Comparison of ENCODE assay signal across 27 cellular contexts in the genomic region with DNA sequence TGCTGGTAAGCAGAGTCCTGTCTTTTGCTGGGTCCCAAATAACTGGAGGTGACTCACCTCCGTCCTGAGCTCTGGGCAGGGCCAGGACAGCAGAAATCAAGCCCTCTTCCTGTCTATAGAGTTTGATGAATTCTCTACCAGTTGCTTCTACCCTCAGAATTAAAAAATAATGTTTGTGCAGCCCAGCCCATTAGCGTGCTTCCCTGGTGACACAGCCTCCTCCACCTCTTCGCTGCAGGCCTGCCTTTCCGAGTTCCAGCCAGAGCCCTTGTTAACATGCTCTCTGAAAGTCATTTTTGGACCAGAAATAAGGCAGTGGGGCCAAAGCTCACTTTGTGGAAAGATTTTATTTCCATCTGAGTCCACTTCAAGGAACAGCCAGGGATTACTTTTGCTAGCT.
DNase-seq lines count a peak whose midpoint lies in the region; ATAC-seq and TF ChIP-seq lines count a peak whose summit lies in the region.
"Had no signal": no experiment of that assay in that cellular context is flagged by ENCODE, and none has a peak within 500 bp of the region (broad histone marks: within the 10 kb centered on the region; RNA-seq: fewer than 3 reads in every experiment).

No MANE protein-coding gene starts in this region.

- no peak overlapping the region for H3K27ac Mint-ChIP-seq in activated naive CD8-positive, alpha-beta T cell treated with anti-CD3 and anti-CD28 coated beads, Interleukin-2, amount 50 U/mL, for 24 hours
- H3K27ac Mint-ChIP-seq: CD4-positive, alpha-beta memory T cell; effector memory CD8-positive, alpha-beta T cell; memory B cell; naive thymus-derived CD8-positive, alpha-beta T cell; T-helper 1 cell treated with Interleukin-12 subunit alpha and Interleukin-12 subunit beta and Interleukin-4 antibody, amounts not matched to agents 30 μg/mL and 1 μg/mL, for 36 hours had no signal

- no peak overlapping the region for H3K4me3 ChIP-seq in heart left ventricle
- no peak overlapping the region for H3K4me3 ChIP-seq in fibroblast of mammary gland (ENCODE audit: control insufficient read depth, low read depth, low read length)
- H3K4me3 ChIP-seq in thoracic aorta = no peak overlapping the region
- H3K4me3 ChIP-seq: uterus had no signal

- TF ChIP-seq POLR2A in heart left ventricle (IDR thresholded peaks at IDR 0.05) = no peak

- POLR2A ChIA-PET in RWPE1 (lab: Yijun Ruan, JAX; ENCODE audit: low non-redundant PET) = no interaction called here

- H3K4me1 ChIP-seq in heart left ventricle (peaks cover 0 to 12% (median 2%) of the 10 kb centered on the region in 12 donors), thoracic aorta (ENCODE audit: control insufficient read depth in 1 of 2, low read depth in 2 of 2) (peaks cover 11 to 52% of the 10 kb centered on the region in 2 donors)
- H3K4me1 ChIP-seq: parathyroid adenoma, uterus had no signal

- peak; percentile 30 for ATAC-seq in left ventricle myocardium superior
- no peak for ATAC-seq in heart left ventricle
- ATAC-seq in thoracic aorta (ENCODE audit: insufficient number of reproducible peaks, low FRiP score, low read depth) = peak; percentile 71
- no peak for ATAC-seq in GM19463 (IDR thresholded peaks at IDR 0.05; ENCODE audit: unreplicated experiment)
- ATAC-seq in activated naive CD8-positive, alpha-beta T cell treated with anti-CD3 and anti-CD28 coated beads, Interleukin-2, amount 50 U/mL, for 24 hours = no peak
- no peak for ATAC-seq in GM18909 (IDR thresholded peaks at IDR 0.05; ENCODE audit: poor library complexity, unreplicated experiment)
- ATAC-seq: effector memory CD8-positive, alpha-beta T cell; naive thymus-derived CD8-positive, alpha-beta T cell had no signal

- WGBS in heart left ventricle, 4 donors = 76 to 85% (median 84%) methylated on average over 4 of the region's 4 CpGs

- H3K27me3 Mint-ChIP-seq in activated naive CD8-positive, alpha-beta T cell treated with anti-CD3 and anti-CD28 coated beads, Interleukin-2, amount 50 U/mL, for 24 hours = peaks cover 2% of the 10 kb centered on the region
- H3K27me3 Mint-ChIP-seq: CD4-positive, alpha-beta memory T cell; effector memory CD8-positive, alpha-beta T cell; memory B cell had no signal

- intact Hi-C loops in left ventricle myocardium superior (cut with micrococcal nuclease) = no loop called here
- intact Hi-C loops in heart left ventricle (cut with DNase I) = no loop called here

- no peak for TF ChIP-seq CTCF in heart left ventricle (IDR thresholded peaks at IDR 0.05)
- no peak for TF ChIP-seq CTCF in RWPE1 (conservative IDR thresholded peaks at IDR 0.05; ENCODE audit: low read depth)
- TF ChIP-seq CTCF in fibroblast of mammary gland (conservative IDR thresholded peaks at IDR 0.05; ENCODE audit: control insufficient read depth, insufficient read depth, low read depth, low read length) = no peak
- TF ChIP-seq CTCF in thoracic aorta (IDR thresholded peaks at IDR 0.05) = peak; percentile 0

- H3K4me1 Mint-ChIP-seq in activated naive CD8-positive, alpha-beta T cell treated with anti-CD3 and anti-CD28 coated beads, Interleukin-2, amount 50 U/mL, for 24 hours = no peaks in the 10 kb centered on the region
- H3K4me1 Mint-ChIP-seq: CD4-positive, alpha-beta memory T cell; memory B cell; naive thymus-derived CD8-positive, alpha-beta T cell had no signal

- CTCF ChIA-PET in RWPE1 (lab: Yijun Ruan, JAX) = interaction anchor here (0.6 to 1.6 kb wide), 2 partner anchors 67 to 332 kb away, joined by 4 read pairs; no protein-coding TSS in a partner anchor

- no peaks in the 10 kb centered on the region for H3K9me3 ChIP-seq in heart left ventricle
- no peaks in the 10 kb centered on the region for H3K9me3 ChIP-seq in thoracic aorta
- H3K9me3 ChIP-seq: uterus had no signal

- DNase-seq in left ventricle myocardium superior (no peak), heart left ventricle (no peak), RWPE1 (ENCODE audit: low spot score) (no peak), fibroblast of mammary gland (ENCODE audit: low read depth) (peak; percentile 63), thoracic aorta (ENCODE audit: low spot score) (peak; percentile 31)
- no peak for DNase-seq in activated naive CD8-positive, alpha-beta T cell treated with anti-CD3 and anti-CD28 coated beads, Interleukin-2, amount 50 U/mL, for 24 hours
- DNase-seq: 8988T; activated gamma-delta T cell; CD4-positive, alpha-beta memory T cell; effector memory CD8-positive, alpha-beta T cell; GOT3; islet precursor cell; naive thymus-derived CD8-positive, alpha-beta T cell; NCI-H1092; NCI-H2107; NCI-H526 treated with DMSO at 0.1 percent for 48 hours; SHP77 treated with DMSO at 0.1 percent for 48 hours; small intestine; stimulated activated CD4-positive, alpha-beta T cell treated with anti-CD3 and anti-CD28 coated beads, Interleukin-4, amount 100 ng/mL, for 24 hours; uterus; WERI-Rb-1 had no signal

- no peaks in the 10 kb centered on the region for H3K27me3 ChIP-seq in heart left ventricle
- H3K27me3 ChIP-seq in thoracic aorta (replicated peaks; ENCODE audit: insufficient read depth) = no peaks in the 10 kb centered on the region
- H3K27me3 ChIP-seq: uterus had no signal

- no peak overlapping the region for H3K4me3 Mint-ChIP-seq in activated naive CD8-positive, alpha-beta T cell treated with anti-CD3 and anti-CD28 coated beads, Interleukin-2, amount 50 U/mL, for 24 hours
- H3K4me3 Mint-ChIP-seq: CD4-positive, alpha-beta memory T cell; effector memory CD8-positive, alpha-beta T cell; memory B cell; naive thymus-derived CD8-positive, alpha-beta T cell; T-helper 1 cell treated with Interleukin-12 subunit alpha and Interleukin-12 subunit beta and Interleukin-4 antibody, amounts not matched to agents 30 μg/mL and 1 μg/mL, for 36 hours had no signal

- no peaks in the 10 kb centered on the region for H3K36me3 Mint-ChIP-seq in activated naive CD8-positive, alpha-beta T cell treated with anti-CD3 and anti-CD28 coated beads, Interleukin-2, amount 50 U/mL, for 24 hours (ENCODE audit: low read depth)
- H3K36me3 Mint-ChIP-seq: CD4-positive, alpha-beta memory T cell; memory B cell; naive thymus-derived CD8-positive, alpha-beta T cell had no signal

- H3K27ac ChIP-seq in heart left ventricle (no peak overlapping the region), RWPE1 (peak overlapping the region; percentile 29; the same call in 1 of the 2 replicates), thoracic aorta (peak overlapping the region; percentile 68 to 74)
- H3K27ac ChIP-seq: KMS-11, parathyroid adenoma, uterus, WERI-Rb-1 had no signal

- H3K9me3 Mint-ChIP-seq in activated naive CD8-positive, alpha-beta T cell treated with anti-CD3 and anti-CD28 coated beads, Interleukin-2, amount 50 U/mL, for 24 hours = no peaks in the 10 kb centered on the region
- H3K9me3 Mint-ChIP-seq: T-helper 1 cell treated with Interleukin-12 subunit alpha and Interleukin-12 subunit beta and Interleukin-4 antibody, amounts not matched to agents 30 μg/mL and 1 μg/mL, for 36 hours had no signal

- H3K36me3 ChIP-seq in heart left ventricle (no peaks in the 10 kb centered on the region), thoracic aorta (no peaks in the 10 kb centered on the region)
- H3K36me3 ChIP-seq: uterus, WERI-Rb-1 had no signal

Comparison
In these comparisons a context has a peak if more than half of its experiments do, and no peak if none do; other contexts are left out.
1. ATAC-seq: peak in left ventricle myocardium superior (single experiment) and thoracic aorta (single experiment); none in heart left ventricle (0 of 4), GM19463 (single experiment), activated naive CD8-positive, alpha-beta T cell treated with anti-CD3 and anti-CD28 coated beads, Interleukin-2, amount 50 U/mL, for 24 hours (single experiment) and GM18909 (single experiment).
2. DNase-seq: peak in fibroblast of mammary gland (single experiment) and thoracic aorta (single experiment); none in left ventricle myocardium superior (single experiment), heart left ventricle (0 of 5), RWPE1 (single experiment) and activated naive CD8-positive, alpha-beta T cell treated with anti-CD3 and anti-CD28 coated beads, Interleukin-2, amount 50 U/mL, for 24 hours (single experiment).
3. H3K27ac ChIP-seq: peak in RWPE1 (single experiment) and thoracic aorta (2 of 2); none in heart left ventricle (0 of 12).